ENCODE assay signal across 1 cellular context in the genomic region with DNA sequence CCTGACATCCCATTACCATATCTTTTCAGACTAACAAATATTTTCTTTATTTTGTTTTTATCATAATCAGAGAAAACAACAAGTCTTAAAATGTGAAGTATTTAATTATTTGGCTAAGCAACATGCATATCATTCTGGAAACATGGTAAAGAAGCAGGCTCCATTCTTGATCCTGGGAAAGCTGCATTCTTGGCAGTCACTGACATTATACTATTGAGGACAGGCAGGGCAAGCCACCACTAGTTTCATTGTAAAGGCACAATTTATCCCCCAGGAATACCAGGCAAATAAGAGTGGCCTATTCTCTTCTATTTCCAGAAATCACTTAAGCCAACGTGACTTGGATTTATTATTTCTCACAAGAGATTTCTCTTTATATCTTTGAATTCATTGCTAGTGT.
TF ChIP-seq lines count a peak whose summit lies in the region.

No MANE protein-coding gene starts in this region.

TF ChIP-seq in K562, 482 proteins besides CTCF, POLR2A, EP300 and RAD21 (continued from another document):
- TF ChIP-seq XRCC3 (IDR thresholded peaks at IDR 0.05), result no peak
- TF ChIP-seq, protein P1, sequence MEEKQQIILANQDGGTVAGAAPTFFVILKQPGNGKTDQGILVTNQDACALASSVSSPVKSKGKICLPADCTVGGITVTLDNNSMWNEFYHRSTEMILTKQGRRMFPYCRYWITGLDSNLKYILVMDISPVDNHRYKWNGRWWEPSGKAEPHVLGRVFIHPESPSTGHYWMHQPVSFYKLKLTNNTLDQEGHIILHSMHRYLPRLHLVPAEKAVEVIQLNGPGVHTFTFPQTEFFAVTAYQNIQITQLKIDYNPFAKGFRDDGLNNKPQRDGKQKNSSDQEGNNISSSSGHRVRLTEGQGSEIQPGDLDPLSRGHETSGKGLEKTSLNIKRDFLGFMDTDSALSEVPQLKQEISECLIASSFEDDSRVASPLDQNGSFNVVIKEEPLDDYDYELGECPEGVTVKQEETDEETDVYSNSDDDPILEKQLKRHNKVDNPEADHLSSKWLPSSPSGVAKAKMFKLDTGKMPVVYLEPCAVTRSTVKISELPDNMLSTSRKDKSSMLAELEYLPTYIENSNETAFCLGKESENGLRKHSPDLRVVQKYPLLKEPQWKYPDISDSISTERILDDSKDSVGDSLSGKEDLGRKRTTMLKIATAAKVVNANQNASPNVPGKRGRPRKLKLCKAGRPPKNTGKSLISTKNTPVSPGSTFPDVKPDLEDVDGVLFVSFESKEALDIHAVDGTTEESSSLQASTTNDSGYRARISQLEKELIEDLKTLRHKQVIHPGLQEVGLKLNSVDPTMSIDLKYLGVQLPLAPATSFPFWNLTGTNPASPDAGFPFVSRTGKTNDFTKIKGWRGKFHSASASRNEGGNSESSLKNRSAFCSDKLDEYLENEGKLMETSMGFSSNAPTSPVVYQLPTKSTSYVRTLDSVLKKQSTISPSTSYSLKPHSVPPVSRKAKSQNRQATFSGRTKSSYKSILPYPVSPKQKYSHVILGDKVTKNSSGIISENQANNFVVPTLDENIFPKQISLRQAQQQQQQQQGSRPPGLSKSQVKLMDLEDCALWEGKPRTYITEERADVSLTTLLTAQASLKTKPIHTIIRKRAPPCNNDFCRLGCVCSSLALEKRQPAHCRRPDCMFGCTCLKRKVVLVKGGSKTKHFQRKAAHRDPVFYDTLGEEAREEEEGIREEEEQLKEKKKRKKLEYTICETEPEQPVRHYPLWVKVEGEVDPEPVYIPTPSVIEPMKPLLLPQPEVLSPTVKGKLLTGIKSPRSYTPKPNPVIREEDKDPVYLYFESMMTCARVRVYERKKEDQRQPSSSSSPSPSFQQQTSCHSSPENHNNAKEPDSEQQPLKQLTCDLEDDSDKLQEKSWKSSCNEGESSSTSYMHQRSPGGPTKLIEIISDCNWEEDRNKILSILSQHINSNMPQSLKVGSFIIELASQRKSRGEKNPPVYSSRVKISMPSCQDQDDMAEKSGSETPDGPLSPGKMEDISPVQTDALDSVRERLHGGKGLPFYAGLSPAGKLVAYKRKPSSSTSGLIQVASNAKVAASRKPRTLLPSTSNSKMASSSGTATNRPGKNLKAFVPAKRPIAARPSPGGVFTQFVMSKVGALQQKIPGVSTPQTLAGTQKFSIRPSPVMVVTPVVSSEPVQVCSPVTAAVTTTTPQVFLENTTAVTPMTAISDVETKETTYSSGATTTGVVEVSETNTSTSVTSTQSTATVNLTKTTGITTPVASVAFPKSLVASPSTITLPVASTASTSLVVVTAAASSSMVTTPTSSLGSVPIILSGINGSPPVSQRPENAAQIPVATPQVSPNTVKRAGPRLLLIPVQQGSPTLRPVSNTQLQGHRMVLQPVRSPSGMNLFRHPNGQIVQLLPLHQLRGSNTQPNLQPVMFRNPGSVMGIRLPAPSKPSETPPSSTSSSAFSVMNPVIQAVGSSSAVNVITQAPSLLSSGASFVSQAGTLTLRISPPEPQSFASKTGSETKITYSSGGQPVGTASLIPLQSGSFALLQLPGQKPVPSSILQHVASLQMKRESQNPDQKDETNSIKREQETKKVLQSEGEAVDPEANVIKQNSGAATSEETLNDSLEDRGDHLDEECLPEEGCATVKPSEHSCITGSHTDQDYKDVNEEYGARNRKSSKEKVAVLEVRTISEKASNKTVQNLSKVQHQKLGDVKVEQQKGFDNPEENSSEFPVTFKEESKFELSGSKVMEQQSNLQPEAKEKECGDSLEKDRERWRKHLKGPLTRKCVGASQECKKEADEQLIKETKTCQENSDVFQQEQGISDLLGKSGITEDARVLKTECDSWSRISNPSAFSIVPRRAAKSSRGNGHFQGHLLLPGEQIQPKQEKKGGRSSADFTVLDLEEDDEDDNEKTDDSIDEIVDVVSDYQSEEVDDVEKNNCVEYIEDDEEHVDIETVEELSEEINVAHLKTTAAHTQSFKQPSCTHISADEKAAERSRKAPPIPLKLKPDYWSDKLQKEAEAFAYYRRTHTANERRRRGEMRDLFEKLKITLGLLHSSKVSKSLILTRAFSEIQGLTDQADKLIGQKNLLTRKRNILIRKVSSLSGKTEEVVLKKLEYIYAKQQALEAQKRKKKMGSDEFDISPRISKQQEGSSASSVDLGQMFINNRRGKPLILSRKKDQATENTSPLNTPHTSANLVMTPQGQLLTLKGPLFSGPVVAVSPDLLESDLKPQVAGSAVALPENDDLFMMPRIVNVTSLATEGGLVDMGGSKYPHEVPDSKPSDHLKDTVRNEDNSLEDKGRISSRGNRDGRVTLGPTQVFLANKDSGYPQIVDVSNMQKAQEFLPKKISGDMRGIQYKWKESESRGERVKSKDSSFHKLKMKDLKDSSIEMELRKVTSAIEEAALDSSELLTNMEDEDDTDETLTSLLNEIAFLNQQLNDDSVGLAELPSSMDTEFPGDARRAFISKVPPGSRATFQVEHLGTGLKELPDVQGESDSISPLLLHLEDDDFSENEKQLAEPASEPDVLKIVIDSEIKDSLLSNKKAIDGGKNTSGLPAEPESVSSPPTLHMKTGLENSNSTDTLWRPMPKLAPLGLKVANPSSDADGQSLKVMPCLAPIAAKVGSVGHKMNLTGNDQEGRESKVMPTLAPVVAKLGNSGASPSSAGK (IDR thresholded peaks at IDR 0.05), result no peak
- TF ChIP-seq ZNF780A (CRISPR knock-in tag; IDR thresholded peaks at IDR 0.05), result no peak
- no peak for TF ChIP-seq JUND (IDR thresholded peaks at IDR 0.05; ENCODE audit: borderline replicate concordance, low read depth, low read length)
- TF ChIP-seq JUND (tag; IDR thresholded peaks at IDR 0.05; ENCODE audit: borderline replicate concordance, low read depth, low read length), result no peak
- TF ChIP-seq, protein P2, sequence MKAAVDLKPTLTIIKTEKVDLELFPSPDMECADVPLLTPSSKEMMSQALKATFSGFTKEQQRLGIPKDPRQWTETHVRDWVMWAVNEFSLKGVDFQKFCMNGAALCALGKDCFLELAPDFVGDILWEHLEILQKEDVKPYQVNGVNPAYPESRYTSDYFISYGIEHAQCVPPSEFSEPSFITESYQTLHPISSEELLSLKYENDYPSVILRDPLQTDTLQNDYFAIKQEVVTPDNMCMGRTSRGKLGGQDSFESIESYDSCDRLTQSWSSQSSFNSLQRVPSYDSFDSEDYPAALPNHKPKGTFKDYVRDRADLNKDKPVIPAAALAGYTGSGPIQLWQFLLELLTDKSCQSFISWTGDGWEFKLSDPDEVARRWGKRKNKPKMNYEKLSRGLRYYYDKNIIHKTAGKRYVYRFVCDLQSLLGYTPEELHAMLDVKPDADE (conservative IDR thresholded peaks at IDR 0.05; ENCODE audit: control insufficient read depth, low read depth, low read length), result no peak
- no peak for TF ChIP-seq CBX8 (IDR thresholded peaks at IDR 0.05; ENCODE audit: borderline replicate concordance, extremely low read depth, low read depth, low read length, poor library complexity, severe bottlenecking)
- no peak for TF ChIP-seq U2AF2 (optimal IDR thresholded peaks at IDR 0.05; ENCODE audit: low read depth, low read length)
- TF ChIP-seq POLR2AphosphoS5 (IDR thresholded peaks at IDR 0.05; ENCODE audit: control insufficient read depth, insufficient read depth, low read depth, low read length), result no peak
- TF ChIP-seq ZNF561 (CRISPR knock-in tag; conservative IDR thresholded peaks at IDR 0.05), result no peak
